Comparison of ENCODE assay signal across 1 cellular context in the genomic region with DNA sequence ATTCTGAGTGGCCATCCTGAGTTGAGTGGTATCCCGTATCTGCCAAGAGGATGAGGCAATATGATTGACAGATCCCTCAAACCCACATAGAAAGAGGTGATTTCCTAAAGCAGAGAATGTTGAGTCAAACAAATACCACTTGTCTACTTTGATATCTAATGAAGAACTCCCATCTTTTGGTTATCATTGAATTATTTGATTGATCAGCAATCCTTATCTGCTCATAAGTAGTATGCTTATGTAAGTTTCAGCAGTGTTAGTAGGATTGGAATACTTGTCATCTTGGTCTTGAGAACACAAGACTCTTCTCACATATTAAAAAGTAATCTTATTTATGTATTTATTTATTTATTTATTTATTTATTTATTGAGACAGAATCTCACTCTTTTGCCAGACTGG.
TF ChIP-seq lines count a peak whose summit lies in the region.

No MANE protein-coding gene starts in this region.

TF ChIP-seq in K562, 482 proteins besides CTCF, POLR2A, EP300 and RAD21 (continued from another document):
- TF ChIP-seq, protein P1, sequence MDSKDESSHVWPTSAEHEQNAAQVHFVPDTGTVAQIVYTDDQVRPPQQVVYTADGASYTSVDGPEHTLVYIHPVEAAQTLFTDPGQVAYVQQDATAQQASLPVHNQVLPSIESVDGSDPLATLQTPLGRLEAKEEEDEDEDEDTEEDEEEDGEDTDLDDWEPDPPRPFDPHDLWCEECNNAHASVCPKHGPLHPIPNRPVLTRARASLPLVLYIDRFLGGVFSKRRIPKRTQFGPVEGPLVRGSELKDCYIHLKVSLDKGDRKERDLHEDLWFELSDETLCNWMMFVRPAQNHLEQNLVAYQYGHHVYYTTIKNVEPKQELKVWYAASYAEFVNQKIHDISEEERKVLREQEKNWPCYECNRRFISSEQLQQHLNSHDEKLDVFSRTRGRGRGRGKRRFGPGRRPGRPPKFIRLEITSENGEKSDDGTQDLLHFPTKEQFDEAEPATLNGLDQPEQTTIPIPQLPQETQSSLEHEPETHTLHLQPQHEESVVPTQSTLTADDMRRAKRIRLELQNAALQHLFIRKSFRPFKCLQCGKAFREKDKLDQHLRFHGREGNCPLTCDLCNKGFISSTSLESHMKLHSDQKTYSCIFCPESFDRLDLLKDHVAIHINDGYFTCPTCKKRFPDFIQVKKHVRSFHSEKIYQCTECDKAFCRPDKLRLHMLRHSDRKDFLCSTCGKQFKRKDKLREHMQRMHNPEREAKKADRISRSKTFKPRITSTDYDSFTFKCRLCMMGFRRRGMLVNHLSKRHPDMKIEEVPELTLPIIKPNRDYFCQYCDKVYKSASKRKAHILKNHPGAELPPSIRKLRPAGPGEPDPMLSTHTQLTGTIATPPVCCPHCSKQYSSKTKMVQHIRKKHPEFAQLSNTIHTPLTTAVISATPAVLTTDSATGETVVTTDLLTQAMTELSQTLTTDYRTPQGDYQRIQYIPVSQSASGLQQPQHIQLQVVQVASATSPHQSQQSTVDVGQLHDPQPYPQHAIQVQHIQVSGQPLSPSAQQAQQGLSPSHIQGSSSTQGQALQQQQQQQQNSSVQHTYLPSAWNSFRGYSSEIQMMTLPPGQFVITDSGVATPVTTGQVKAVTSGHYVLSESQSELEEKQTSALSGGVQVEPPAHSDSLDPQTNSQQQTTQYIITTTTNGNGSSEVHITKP (IDR thresholded peaks at IDR 0.05; ENCODE audit: partially characterized antibody), result no peak
- no peak for TF ChIP-seq CAMTA2 (CRISPR knock-in tag; conservative IDR thresholded peaks at IDR 0.05)
- peak; percentile 59; the same call in 1 of the 2 replicates for TF ChIP-seq ZNF316 (IDR thresholded peaks at IDR 0.05)
- no peak for TF ChIP-seq OTX1 (CRISPR knock-in tag; IDR thresholded peaks at IDR 0.05)
- peak; percentile 25; the same call in 1 of the 2 replicates for TF ChIP-seq C11orf30 (IDR thresholded peaks at IDR 0.05; ENCODE audit: low read depth)
- TF ChIP-seq, protein P2, sequence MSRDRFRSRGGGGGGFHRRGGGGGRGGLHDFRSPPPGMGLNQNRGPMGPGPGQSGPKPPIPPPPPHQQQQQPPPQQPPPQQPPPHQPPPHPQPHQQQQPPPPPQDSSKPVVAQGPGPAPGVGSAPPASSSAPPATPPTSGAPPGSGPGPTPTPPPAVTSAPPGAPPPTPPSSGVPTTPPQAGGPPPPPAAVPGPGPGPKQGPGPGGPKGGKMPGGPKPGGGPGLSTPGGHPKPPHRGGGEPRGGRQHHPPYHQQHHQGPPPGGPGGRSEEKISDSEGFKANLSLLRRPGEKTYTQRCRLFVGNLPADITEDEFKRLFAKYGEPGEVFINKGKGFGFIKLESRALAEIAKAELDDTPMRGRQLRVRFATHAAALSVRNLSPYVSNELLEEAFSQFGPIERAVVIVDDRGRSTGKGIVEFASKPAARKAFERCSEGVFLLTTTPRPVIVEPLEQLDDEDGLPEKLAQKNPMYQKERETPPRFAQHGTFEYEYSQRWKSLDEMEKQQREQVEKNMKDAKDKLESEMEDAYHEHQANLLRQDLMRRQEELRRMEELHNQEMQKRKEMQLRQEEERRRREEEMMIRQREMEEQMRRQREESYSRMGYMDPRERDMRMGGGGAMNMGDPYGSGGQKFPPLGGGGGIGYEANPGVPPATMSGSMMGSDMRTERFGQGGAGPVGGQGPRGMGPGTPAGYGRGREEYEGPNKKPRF (IDR thresholded peaks at IDR 0.05; ENCODE audit: low read depth, low read length), result no peak
- TF ChIP-seq E2F3 (CRISPR knock-in tag; IDR thresholded peaks at IDR 0.05), result no peak
- no peak for TF ChIP-seq RFX7 (CRISPR knock-in tag; IDR thresholded peaks at IDR 0.05)
- TF ChIP-seq ZBTB1 (CRISPR knock-in tag; IDR thresholded peaks at IDR 0.05; ENCODE audit: borderline replicate concordance, low read depth), result no peak
- no peak for TF ChIP-seq FOXP1 (CRISPR knock-in tag; IDR thresholded peaks at IDR 0.05)
- no peak for TF ChIP-seq PTBP1 (IDR thresholded peaks at IDR 0.05; ENCODE audit: low read depth, low read length)
